Comparison of ENCODE assay signal across 23 cellular contexts in genomic region chr6:33749401-33749800, GRCh38. TPM values are rescaled to one million over a fixed set of nuclear protein-coding genes. Genes with fewer than 3 reads are reported as not detected.
A peak's percentile ranks its signal among the peaks of the same experiment; 100 is the strongest.
DNase-seq lines count a peak whose midpoint lies in the region; ATAC-seq, FAIRE-seq and TF ChIP-seq lines count a peak whose summit lies in the region.
"Had no signal": no experiment of that assay in that cellular context is flagged by ENCODE, and none has a peak within 500 bp of the region (broad histone marks: within the 10 kb centered on the region; RNA-seq: fewer than 3 reads in every experiment).

No MANE protein-coding gene starts in this region.

- H3K4me3 ChIP-seq in mesenchymal stem cell (ENCODE audit: insufficient read depth in 1 of 2, low read depth in 1 of 2, low read length in 2 of 2) (no peak overlapping the region), psoas muscle (peak overlapping the region; percentile 72)
- H3K4me3 ChIP-seq: MG63 had no signal

- FAIRE-seq in HTR-8/SVneo (lab: Jason Lieb, UNC): no peak
- FAIRE-seq: H54 had no signal

- H2AK5ac ChIP-seq in mesenchymal stem cell (ENCODE audit: low read length, severe bottlenecking): no peak overlapping the region

- no peak overlapping the region for H2BK5ac ChIP-seq in mesenchymal stem cell (ENCODE audit: low read depth, low read length, poor library complexity, severe bottlenecking)

- H3K79me1 ChIP-seq in mesenchymal stem cell (replicated peaks; ENCODE audit: low read length, poor library complexity, severe bottlenecking): no peaks in the 10 kb centered on the region

- H3K23ac ChIP-seq in mesenchymal stem cell (ENCODE audit: low read length in 2 of 2): no peak overlapping the region

- H3K27me3 ChIP-seq in mesenchymal stem cell (ENCODE audit: control insufficient read depth in 1 of 2, insufficient read depth in 1 of 2, low read length in 2 of 2) (peaks cover 0 to 70% of the 10 kb centered on the region in 2 experiments), psoas muscle (ENCODE audit: insufficient read depth in 3 of 3, low read length in 2 of 3) (no peaks in the 10 kb centered on the region)
- H3K27me3 ChIP-seq: BE2C, MG63 had no signal

- H3K36me3 ChIP-seq in mesenchymal stem cell (ENCODE audit: control insufficient read depth in 1 of 2, insufficient read depth in 2 of 2, low read depth in 1 of 2, low read length in 2 of 2) (no peaks in the 10 kb centered on the region), psoas muscle (ENCODE audit: insufficient read depth in 1 of 2, low read depth in 1 of 2) (peaks cover 0 to 14% of the 10 kb centered on the region in 2 donors)
- H3K36me3 ChIP-seq: BE2C, MG63 had no signal

- H2BK15ac ChIP-seq in mesenchymal stem cell (ENCODE audit: low read depth, poor library complexity, severe bottlenecking): peak overlapping the region; percentile 19

- no peak overlapping the region for H2BK120ac ChIP-seq in mesenchymal stem cell (ENCODE audit: low read depth, low read length)

- no peak overlapping the region for H2AFZ ChIP-seq in mesenchymal stem cell (ENCODE audit: low read depth, low read length)

- H3K14ac ChIP-seq in mesenchymal stem cell (ENCODE audit: low read length in 2 of 2): no peak overlapping the region

- H4K8ac ChIP-seq in mesenchymal stem cell (ENCODE audit: low read length): no peak overlapping the region

- DNase-seq in DMS 273 (lab: John Stamatoyannopoulos, UW; ENCODE audit: unreplicated experiment): peak; percentile 52
- DNase-seq in DMS 273 treated with DMSO at 0.1 percent for 48 hours (lab: John Stamatoyannopoulos, UW): no peak
- peak; percentile 55 for DNase-seq in NCI-H2171 (lab: John Stamatoyannopoulos, UW)
- no peak for DNase-seq in mesenchymal stem cell
- no peak for DNase-seq in psoas muscle
- DNase-seq in HTR-8/SVneo (ENCODE audit: insufficient read length, low spot score): no peak
- no peak for DNase-seq in DMS153 treated with DMSO at 0.1 percent for 48 hours (lab: John Stamatoyannopoulos, UW; ENCODE audit: unreplicated experiment)
- DNase-seq: ACHN; BE2C; CD8-positive, alpha-beta memory T cell; DMS153; KG1; MG63; NCI-H1105 treated with DMSO at 0.1 percent for 48 hours; NCI-H187; NCI-H2081 treated with DMSO at 0.1 percent for 48 hours; NCI-H526 treated with DMSO at 0.1 percent for 48 hours; RPMI8226; SHP77 had no signal

- 89% methylated on average over 7 of the region's 7 CpGs for WGBS in mesenchymal stem cell
- 68 to 79% (median 77%) methylated on average over 7 of the region's 7 CpGs for WGBS in psoas muscle, 3 donors

- no peak overlapping the region for H3K18ac ChIP-seq in mesenchymal stem cell (ENCODE audit: low read depth in 1 of 2, low read length in 2 of 2)

- peaks cover 53% of the 10 kb centered on the region for H3K4me1 ChIP-seq in mesenchymal stem cell (ENCODE audit: control insufficient read depth, insufficient read depth, low read depth, low read length)
- peaks cover 22% of the 10 kb centered on the region for H3K4me1 ChIP-seq in psoas muscle

- H2BK12ac ChIP-seq in mesenchymal stem cell (ENCODE audit: low read length in 2 of 2): peak overlapping the region; percentile 11 to 20

- H4K91ac ChIP-seq in mesenchymal stem cell (ENCODE audit: low read length): no peak overlapping the region

- no peak overlapping the region for H3K27ac ChIP-seq in mesenchymal stem cell (ENCODE audit: low read length, poor library complexity, severe bottlenecking)
- H3K27ac ChIP-seq in psoas muscle: peak overlapping the region; percentile 100
- H3K27ac ChIP-seq: 22Rv1 had no signal

- no peak overlapping the region for H3K4me2 ChIP-seq in mesenchymal stem cell (ENCODE audit: low read length, poor library complexity, severe bottlenecking)

- intact Hi-C loops in psoas muscle (cut with DNase I): no loop called here

- H3K9ac ChIP-seq in mesenchymal stem cell (ENCODE audit: low read length): no peak overlapping the region

- no peak for ATAC-seq in psoas muscle
- ATAC-seq in GM18909 (IDR thresholded peaks at IDR 0.05; ENCODE audit: poor library complexity, unreplicated experiment): no peak

- H3K4ac ChIP-seq in mesenchymal stem cell (ENCODE audit: low read depth in 1 of 2, low read length in 2 of 2): no peak overlapping the region

- no peak for TF ChIP-seq CTCF in psoas muscle (IDR thresholded peaks at IDR 0.05)

- H3K9me3 ChIP-seq in mesenchymal stem cell (ENCODE audit: control insufficient read depth, low read length) (no peaks in the 10 kb centered on the region), psoas muscle (no peaks in the 10 kb centered on the region)
- H3K9me3 ChIP-seq: BE2C, MG63 had no signal

RNA-seq across cellular contexts. Expression of gene IP6K3, which starts 2.7 kb away (rescaled TPM):
- polyA plus RNA-seq in mesenchymal stem cell (2013, experiment 1 of 2): 6.7 TPM
- 6.5 TPM for polyA plus RNA-seq in mesenchymal stem cell (2013, experiment 2 of 2)
- 100 to 1,000 TPM; 113 to 363 (median 306) TPM for total RNA-seq in psoas muscle
- 100 to 1,000 TPM in 2 of 3 donors, 10 to 100 TPM in 1; 95.7 to 220 (median 175) TPM for polyA plus RNA-seq in psoas muscle
- total RNA-seq: CD8-positive, alpha-beta memory T cell had no signal
- polyA plus RNA-seq: CD14-positive monocyte; CD8-positive, alpha-beta memory T cell had no signal

RNA-seq across cellular contexts. Expression of gene UQCC2, which starts 37.9 kb away (rescaled TPM):
- 101 TPM for polyA plus RNA-seq in mesenchymal stem cell (2013, experiment 1 of 2)
- 111 TPM for polyA plus RNA-seq in mesenchymal stem cell (2013, experiment 2 of 2)
- total RNA-seq in psoas muscle: 100 to 1,000 TPM; 118 to 184 (median 145) TPM
- 100 to 1,000 TPM; 129 to 158 (median 141) TPM for polyA plus RNA-seq in psoas muscle

RNA-seq across cellular contexts. Expression of gene LEMD2, which starts 39.5 kb away (rescaled TPM):
- polyA plus RNA-seq in mesenchymal stem cell (2013, experiment 1 of 2): 37.2 TPM
- 35.9 TPM for polyA plus RNA-seq in mesenchymal stem cell (2013, experiment 2 of 2)
- total RNA-seq in psoas muscle: 10 to 100 TPM; 21.3 to 38.8 (median 24.5) TPM
- polyA plus RNA-seq in psoas muscle: 10 to 100 TPM; 37.3 to 63.3 (median 45.0) TPM

RNA-seq across cellular contexts. Expression of gene MLN, which starts 54.4 kb away (rescaled TPM):
- not detected for polyA plus RNA-seq in mesenchymal stem cell (2013, experiment 1 of 2)
- not detected for polyA plus RNA-seq in mesenchymal stem cell (2013, experiment 2 of 2)
- not detected for total RNA-seq in psoas muscle
- polyA plus RNA-seq in psoas muscle: not detected
- total RNA-seq: CD8-positive, alpha-beta memory T cell had no signal
- polyA plus RNA-seq: CD14-positive monocyte; CD8-positive, alpha-beta memory T cell had no signal

Comparison
In these comparisons a context has a peak if more than half of its experiments do, and no peak if none do; other contexts are left out.
1. DNase-seq: peak in DMS 273 (single experiment) and NCI-H2171 (single experiment); none in DMS 273 treated with DMSO at 0.1 percent for 48 hours (single experiment), mesenchymal stem cell (single experiment), psoas muscle (0 of 2), HTR-8/SVneo (single experiment) and DMS153 treated with DMSO at 0.1 percent for 48 hours (single experiment).